Comparison of ENCODE assay signal across 1 cellular context in the genomic region with DNA sequence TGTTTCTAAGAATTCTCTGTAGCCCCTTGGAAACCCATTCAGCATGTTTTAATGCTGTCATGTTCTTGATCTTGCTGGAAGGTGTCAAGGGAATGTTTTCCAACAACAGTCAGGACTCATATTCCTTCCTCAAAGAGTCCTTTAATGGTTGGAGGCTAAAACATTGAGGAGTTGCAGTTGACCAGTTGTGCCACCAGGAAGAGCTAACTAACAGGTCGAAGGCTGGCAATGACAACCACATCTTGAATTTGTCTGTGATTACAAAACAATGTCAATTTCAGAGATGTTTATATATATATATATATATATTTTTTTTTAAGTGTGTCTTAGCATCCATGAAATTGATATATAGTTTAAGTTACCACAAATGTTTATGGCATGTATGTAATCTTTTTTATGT.
TF ChIP-seq lines count a peak whose summit lies in the region.

No MANE protein-coding gene starts in this region.

TF ChIP-seq in HCT116, 20 proteins besides CTCF, POLR2A, EP300 and RAD21 (continued from another document):
- TF ChIP-seq, protein P1, sequence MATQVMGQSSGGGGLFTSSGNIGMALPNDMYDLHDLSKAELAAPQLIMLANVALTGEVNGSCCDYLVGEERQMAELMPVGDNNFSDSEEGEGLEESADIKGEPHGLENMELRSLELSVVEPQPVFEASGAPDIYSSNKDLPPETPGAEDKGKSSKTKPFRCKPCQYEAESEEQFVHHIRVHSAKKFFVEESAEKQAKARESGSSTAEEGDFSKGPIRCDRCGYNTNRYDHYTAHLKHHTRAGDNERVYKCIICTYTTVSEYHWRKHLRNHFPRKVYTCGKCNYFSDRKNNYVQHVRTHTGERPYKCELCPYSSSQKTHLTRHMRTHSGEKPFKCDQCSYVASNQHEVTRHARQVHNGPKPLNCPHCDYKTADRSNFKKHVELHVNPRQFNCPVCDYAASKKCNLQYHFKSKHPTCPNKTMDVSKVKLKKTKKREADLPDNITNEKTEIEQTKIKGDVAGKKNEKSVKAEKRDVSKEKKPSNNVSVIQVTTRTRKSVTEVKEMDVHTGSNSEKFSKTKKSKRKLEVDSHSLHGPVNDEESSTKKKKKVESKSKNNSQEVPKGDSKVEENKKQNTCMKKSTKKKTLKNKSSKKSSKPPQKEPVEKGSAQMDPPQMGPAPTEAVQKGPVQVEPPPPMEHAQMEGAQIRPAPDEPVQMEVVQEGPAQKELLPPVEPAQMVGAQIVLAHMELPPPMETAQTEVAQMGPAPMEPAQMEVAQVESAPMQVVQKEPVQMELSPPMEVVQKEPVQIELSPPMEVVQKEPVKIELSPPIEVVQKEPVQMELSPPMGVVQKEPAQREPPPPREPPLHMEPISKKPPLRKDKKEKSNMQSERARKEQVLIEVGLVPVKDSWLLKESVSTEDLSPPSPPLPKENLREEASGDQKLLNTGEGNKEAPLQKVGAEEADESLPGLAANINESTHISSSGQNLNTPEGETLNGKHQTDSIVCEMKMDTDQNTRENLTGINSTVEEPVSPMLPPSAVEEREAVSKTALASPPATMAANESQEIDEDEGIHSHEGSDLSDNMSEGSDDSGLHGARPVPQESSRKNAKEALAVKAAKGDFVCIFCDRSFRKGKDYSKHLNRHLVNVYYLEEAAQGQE (IDR thresholded peaks at IDR 0.05; ENCODE audit: low read depth), result no peak
- TF ChIP-seq EZH2 (IDR thresholded peaks at IDR 0.05) (no peak), POLR2AphosphoS5 (IDR thresholded peaks at IDR 0.05; ENCODE audit: low read depth, low read length) (no peak), ELF1 (IDR thresholded peaks at IDR 0.05; ENCODE audit: borderline replicate concordance, low read depth) (no peak), SIN3A (IDR thresholded peaks at IDR 0.05; ENCODE audit: low read depth) (no peak)
- TF ChIP-seq, protein P2, sequence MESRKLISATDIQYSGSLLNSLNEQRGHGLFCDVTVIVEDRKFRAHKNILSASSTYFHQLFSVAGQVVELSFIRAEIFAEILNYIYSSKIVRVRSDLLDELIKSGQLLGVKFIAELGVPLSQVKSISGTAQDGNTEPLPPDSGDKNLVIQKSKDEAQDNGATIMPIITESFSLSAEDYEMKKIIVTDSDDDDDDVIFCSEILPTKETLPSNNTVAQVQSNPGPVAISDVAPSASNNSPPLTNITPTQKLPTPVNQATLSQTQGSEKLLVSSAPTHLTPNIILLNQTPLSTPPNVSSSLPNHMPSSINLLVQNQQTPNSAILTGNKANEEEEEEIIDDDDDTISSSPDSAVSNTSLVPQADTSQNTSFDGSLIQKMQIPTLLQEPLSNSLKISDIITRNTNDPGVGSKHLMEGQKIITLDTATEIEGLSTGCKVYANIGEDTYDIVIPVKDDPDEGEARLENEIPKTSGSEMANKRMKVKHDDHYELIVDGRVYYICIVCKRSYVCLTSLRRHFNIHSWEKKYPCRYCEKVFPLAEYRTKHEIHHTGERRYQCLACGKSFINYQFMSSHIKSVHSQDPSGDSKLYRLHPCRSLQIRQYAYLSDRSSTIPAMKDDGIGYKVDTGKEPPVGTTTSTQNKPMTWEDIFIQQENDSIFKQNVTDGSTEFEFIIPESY (IDR thresholded peaks at IDR 0.05; ENCODE audit: extremely low read depth, insufficient replicate concordance, low read length), result no peak
